8 cellular contexts compared by ENCODE assay signal in genomic region chr5:103139264-103139865, GRCh38.
DNase-seq lines count a peak whose midpoint lies in the region; ATAC-seq and TF ChIP-seq lines count a peak whose summit lies in the region.

No MANE protein-coding gene starts in this region.

- DNase-seq in AG09319 (ENCODE audit: extremely low read depth, low read depth) (peak; percentile 53), NCI-H226 (peak; percentile 15), kidney glomerular epithelial cell (lab: John Stamatoyannopoulos, UW) (peak; percentile 62)
- DNase-seq in activated CD4-positive, CD25-positive, alpha-beta regulatory T cell (lab: John Stamatoyannopoulos, UW): peak; percentile 44 to 71 (median 66)
- DNase-seq in central memory CD4-positive, alpha-beta T cell: peak; percentile 75
- DNase-seq in stimulated activated CD4-positive, alpha-beta T cell treated with anti-CD3 and anti-CD28 coated beads, Interleukin-4, amount 100 ng/mL, for 24 hours: peak; percentile 87

- peak; percentile 93 for TF ChIP-seq CTCF in AG09319 (IDR thresholded peaks at IDR 0.05; ENCODE audit: low read depth, low read length)

- ATAC-seq in GM19025 (IDR thresholded peaks at IDR 0.05; ENCODE audit: low read depth, unreplicated experiment) (peak; percentile 97), HG03139 (IDR thresholded peaks at IDR 0.05; ENCODE audit: unreplicated experiment) (peak; percentile 93)

Comparison
In these comparisons a context has a peak if more than half of its experiments do, and no peak if none do; other contexts are left out.
1. Peak in every context shown above with its lines: DNase-seq and ATAC-seq.
2. DNase-seq: peak in every context shown above with its lines; median percentile 87 in stimulated activated CD4-positive, alpha-beta T cell treated with anti-CD3 and anti-CD28 coated beads, Interleukin-4, amount 100 ng/mL, for 24 hours; 75 in central memory CD4-positive, alpha-beta T cell; 66 in activated CD4-positive, CD25-positive, alpha-beta regulatory T cell; 62 in kidney glomerular epithelial cell; 53 in AG09319; 15 in NCI-H226.